30 cellular contexts compared by ENCODE assay signal in the genomic region with DNA sequence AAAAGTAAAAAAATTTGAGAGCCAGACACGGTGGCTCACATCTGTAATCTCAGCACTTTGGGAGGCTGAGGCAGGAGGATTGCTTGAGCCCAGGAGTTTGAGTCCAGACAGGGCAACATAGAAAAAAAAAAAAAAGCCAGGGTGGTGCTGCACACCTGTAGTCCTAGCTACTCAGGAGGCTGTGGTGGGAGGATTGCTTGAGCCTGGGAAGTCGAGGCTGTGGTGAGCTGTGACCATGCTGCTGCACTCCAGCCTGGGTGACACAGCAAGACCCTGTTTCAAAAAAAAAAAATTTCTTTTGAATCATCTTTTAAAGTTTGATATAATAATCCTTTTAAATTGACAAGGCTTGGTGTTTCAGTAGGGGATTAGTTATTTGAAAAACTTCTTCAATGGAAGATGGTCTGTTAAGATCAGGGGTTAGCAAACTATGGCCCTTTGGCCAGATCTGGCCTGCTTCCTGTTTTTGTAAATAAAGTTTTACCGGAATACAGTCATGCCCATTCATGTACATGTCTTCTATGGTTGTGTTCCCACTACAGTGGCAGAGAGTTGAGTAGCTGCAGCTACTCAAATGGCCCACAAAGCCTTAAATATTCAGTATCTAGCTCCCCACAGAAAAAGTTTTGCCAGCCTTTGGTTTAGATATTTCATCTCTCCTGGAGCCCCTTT. TPM values are rescaled to one million over a fixed set of nuclear protein-coding genes. Genes with fewer than 3 reads are reported as not detected.
DNase-seq lines count a peak whose midpoint lies in the region; ATAC-seq lines count a peak whose summit lies in the region.
"Had no signal": no experiment of that assay in that cellular context is flagged by ENCODE, and none has a peak within 500 bp of the region (broad histone marks: within the 10 kb centered on the region; RNA-seq: fewer than 3 reads in every experiment).

No MANE protein-coding gene starts in this region.

- peaks cover 4% of the 10 kb centered on the region for H3K4me1 Mint-ChIP-seq in activated T-helper 17 cell treated with anti-CD3 and anti-CD28 coated beads, Interleukin-2, amount 50 U/mL, for 72 hours
- H3K4me1 Mint-ChIP-seq: activated naive CD8-positive, alpha-beta T cell treated with anti-CD3 and anti-CD28 coated beads, Interleukin-2, amount 50 U/mL, for 24 hours; CD8-positive, alpha-beta memory T cell; endodermal cell had no signal

- H3K4me3 Mint-ChIP-seq in activated T-helper 17 cell treated with anti-CD3 and anti-CD28 coated beads, Interleukin-2, amount 50 U/mL, for 72 hours, result no peak overlapping the region
- H3K4me3 Mint-ChIP-seq: activated naive CD8-positive, alpha-beta T cell treated with anti-CD3 and anti-CD28 coated beads, Interleukin-2, amount 50 U/mL, for 24 hours; CD8-positive, alpha-beta memory T cell; endodermal cell; natural killer cell; T-cell had no signal

- ATAC-seq in Right ventricle myocardium inferior (no peak), GM19324 (IDR thresholded peaks at IDR 0.05; ENCODE audit: low FRiP score, unreplicated experiment) (no peak)
- no peak for ATAC-seq in activated T-helper 17 cell treated with anti-CD3 and anti-CD28 coated beads, Interleukin-2, amount 50 U/mL, for 72 hours (replicated peaks)
- ATAC-seq: activated naive CD8-positive, alpha-beta T cell treated with anti-CD3 and anti-CD28 coated beads, Interleukin-2, amount 50 U/mL, for 24 hours; gastrocnemius medialis; natural killer cell; psoas muscle had no signal

- DNase-seq in cardiac septum (ENCODE audit: low spot score) (peak; percentile 62), Right ventricle myocardium inferior (ENCODE audit: missing footprints) (no peak), foreskin melanocyte (peak; percentile 5), NCI-H2107 treated with DMSO at 0.1 percent for 48 hours (lab: John Stamatoyannopoulos, UW; ENCODE audit: unreplicated experiment) (no peak), Kasumi-1 (lab: John Stamatoyannopoulos, UW) (no peak)
- DNase-seq: activated CD4-positive, alpha-beta T cell treated with anti-CD3 and anti-CD28 coated beads, Interleukin-2, amount 50 U/mL, for 48 hours; activated gamma-delta T cell; activated naive CD8-positive, alpha-beta T cell treated with anti-CD3 and anti-CD28 coated beads, Interleukin-2, amount 50 U/mL, for 24 hours; BE2C; CD8-positive, alpha-beta memory T cell; central memory CD4-positive, alpha-beta T cell; cortex of kidney; EL; endodermal cell; esophagus squamous epithelium; gastrocnemius medialis; KG1; MG63; natural killer cell; NCI-H1417; NCI-H2081 treated with DMSO at 0.1 percent for 48 hours; NCI-H774; nucleus accumbens; psoas muscle; RPMI8226; stimulated activated CD4-positive, alpha-beta T cell treated with anti-CD3 and anti-CD28 coated beads, Interleukin-4, amount 100 ng/mL, for 1 hour; T-cell; tibial artery had no signal

- peak overlapping the region; percentile 29 for H3K27ac Mint-ChIP-seq in activated T-helper 17 cell treated with anti-CD3 and anti-CD28 coated beads, Interleukin-2, amount 50 U/mL, for 72 hours
- H3K27ac Mint-ChIP-seq: activated naive CD8-positive, alpha-beta T cell treated with anti-CD3 and anti-CD28 coated beads, Interleukin-2, amount 50 U/mL, for 24 hours; endodermal cell; natural killer cell had no signal

- intact Hi-C loops in cardiac septum (cut with DNase I), result no loop called here
- intact Hi-C loops in Right ventricle myocardium inferior (cut with DNase I), result no loop called here

- no peaks in the 10 kb centered on the region for H3K9me3 Mint-ChIP-seq in activated T-helper 17 cell treated with anti-CD3 and anti-CD28 coated beads, Interleukin-2, amount 50 U/mL, for 72 hours
- H3K9me3 Mint-ChIP-seq: activated naive CD8-positive, alpha-beta T cell treated with anti-CD3 and anti-CD28 coated beads, Interleukin-2, amount 50 U/mL, for 24 hours; CD8-positive, alpha-beta memory T cell; endodermal cell; natural killer cell; T-cell had no signal

- no peaks in the 10 kb centered on the region for H3K36me3 Mint-ChIP-seq in activated T-helper 17 cell treated with anti-CD3 and anti-CD28 coated beads, Interleukin-2, amount 50 U/mL, for 72 hours (ENCODE audit: low read depth)
- H3K36me3 Mint-ChIP-seq: natural killer cell, T-cell had no signal

- H3K27me3 Mint-ChIP-seq in activated T-helper 17 cell treated with anti-CD3 and anti-CD28 coated beads, Interleukin-2, amount 50 U/mL, for 72 hours, result no peaks in the 10 kb centered on the region
- H3K27me3 Mint-ChIP-seq: activated naive CD8-positive, alpha-beta T cell treated with anti-CD3 and anti-CD28 coated beads, Interleukin-2, amount 50 U/mL, for 24 hours; CD8-positive, alpha-beta memory T cell; T-cell had no signal

RNA-seq across cellular contexts. Expression of a gene that starts 28.9 kb away (rescaled TPM):
- total RNA-seq in cardiac septum (6.5 TPM), Right ventricle myocardium inferior (6.2 TPM)
- 10 to 100 TPM; 20.4 to 23.7 TPM for total RNA-seq in activated T-helper 17 cell treated with anti-CD3 and anti-CD28 coated beads, Interleukin-2, amount 50 U/mL, for 72 hours

Comparison
In these comparisons a context has a peak if more than half of its experiments do, and no peak if none do; other contexts are left out.
1. DNase-seq: peak in cardiac septum (single experiment) and foreskin melanocyte (single experiment); none in Right ventricle myocardium inferior (single experiment), NCI-H2107 treated with DMSO at 0.1 percent for 48 hours (single experiment) and Kasumi-1 (0 of 2).